14 cellular contexts compared by ENCODE assay signal in the genomic region with DNA sequence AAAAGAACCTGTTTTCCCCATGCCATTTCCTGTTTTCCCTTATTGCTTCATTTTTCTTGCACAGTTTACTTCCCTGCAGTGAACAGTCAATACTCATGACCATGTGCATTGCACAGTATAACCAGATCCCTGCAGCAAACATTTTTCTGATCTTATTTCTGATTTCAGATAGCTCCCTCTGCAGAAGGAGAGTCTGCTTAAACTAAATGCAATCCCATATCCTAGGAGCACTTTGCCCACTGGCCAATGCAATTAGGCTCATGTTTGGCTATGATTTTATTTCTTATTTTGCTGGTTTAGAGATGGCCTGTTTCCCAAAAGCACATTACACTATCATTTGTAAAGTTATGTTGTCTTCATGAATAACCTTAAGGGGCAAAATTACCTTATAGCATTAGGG.
"Had no signal": no experiment of that assay in that cellular context is flagged by ENCODE, and none has a peak within 500 bp of the region (broad histone marks: within the 10 kb centered on the region; RNA-seq: fewer than 3 reads in every experiment).

No MANE protein-coding gene starts in this region.

- H3K4me3 ChIP-seq: ascending aorta, coronary artery, right atrium auricular region, SJSA1, tibial artery had no signal

- H3K27me3 ChIP-seq: ascending aorta, neutrophil, right atrium auricular region, SJSA1, tibial artery had no signal

- H3K36me3 Mint-ChIP-seq: mesothelial cell of epicardium had no signal

- H3K4me3 Mint-ChIP-seq: mesothelial cell of epicardium had no signal

- H3K27ac Mint-ChIP-seq: mesothelial cell of epicardium had no signal

- DNase-seq: activated CD4-positive, alpha-beta T cell treated with anti-CD3 and anti-CD28 coated beads, Interleukin-2, amount 50 U/mL, for 4 hours; activated effector memory CD4-positive, alpha-beta T cell treated with Interleukin-2 at 50 U/mL for 16 hours; activated T-cell treated with anti-CD3 and anti-CD28 coated beads, Interleukin-2, amount 50 U/mL, for 1 hour; effector memory CD8-positive, alpha-beta T cell; hypothalamus; kidney glomerular epithelial cell; small intestine; tibial artery had no signal

- H3K9me3 Mint-ChIP-seq: effector memory CD8-positive, alpha-beta T cell; mesothelial cell of epicardium had no signal

- ATAC-seq: effector memory CD8-positive, alpha-beta T cell had no signal

- H3K27ac ChIP-seq: ascending aorta, coronary artery, neutrophil, right atrium auricular region, SJSA1, tibial artery had no signal

- H3K9me3 ChIP-seq: ascending aorta, neutrophil, right atrium auricular region, SJSA1, tibial artery had no signal

- H3K36me3 ChIP-seq: ascending aorta, neutrophil, right atrium auricular region, SJSA1, tibial artery had no signal

- H3K4me1 ChIP-seq: ascending aorta, right atrium auricular region had no signal

- H3K27me3 Mint-ChIP-seq: effector memory CD8-positive, alpha-beta T cell had no signal
